1 cellular context compared by ENCODE assay signal in the genomic region with DNA sequence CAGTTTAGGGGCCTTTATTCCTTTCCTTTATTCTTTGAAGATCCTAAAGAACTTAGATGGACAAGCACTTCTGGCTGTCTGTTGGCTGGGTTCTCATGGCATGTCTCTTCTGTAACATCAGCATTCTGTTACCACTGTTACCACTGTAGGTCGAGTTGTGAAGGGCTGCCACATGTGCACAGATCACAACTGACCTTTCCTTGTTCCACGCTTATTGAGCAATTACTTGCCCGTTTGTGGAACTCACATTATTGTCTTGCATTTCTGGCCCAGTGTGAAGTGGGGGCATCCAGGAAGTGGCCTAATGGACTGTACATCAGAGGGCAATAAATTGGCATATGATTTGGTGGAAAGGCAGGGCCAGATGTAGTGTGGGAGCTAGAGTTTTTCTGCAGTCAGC.
A peak's percentile ranks its signal among the peaks of the same experiment; 100 is the strongest.
TF ChIP-seq lines count a peak whose summit lies in the region.

No MANE protein-coding gene starts in this region.

TF ChIP-seq in IMR-90, 13 proteins besides CTCF, POLR2A, EP300 and RAD21:
- peak; percentile 38 for TF ChIP-seq CEBPB (IDR thresholded peaks at IDR 0.05; ENCODE audit: low read depth, low read length)
- no peak for TF ChIP-seq MAFK (IDR thresholded peaks at IDR 0.05; ENCODE audit: low read depth, low read length)
- TF ChIP-seq MXI1 (IDR thresholded peaks at IDR 0.05; ENCODE audit: borderline replicate concordance, low read depth, low read length), result no peak
TF ChIP-seq in IMR-90: peak in this region for 1.
